1 cellular context compared by ENCODE assay signal in genomic region chr7:2230226-2230625, GRCh38.
TF ChIP-seq lines count a peak whose summit lies in the region.

No MANE protein-coding gene starts in this region.

TF ChIP-seq in WTC11, 78 proteins besides CTCF, POLR2A, EP300 and RAD21:
- TF ChIP-seq HMGA2 (CRISPR knock-in tag; IDR thresholded peaks at IDR 0.05) (no peak), SP1 (CRISPR knock-in tag; conservative IDR thresholded peaks at IDR 0.05) (no peak), ATF1 (CRISPR knock-in tag; IDR thresholded peaks at IDR 0.05) (no peak), FOXJ3 (CRISPR knock-in tag; IDR thresholded peaks at IDR 0.05; ENCODE audit: borderline replicate concordance) (no peak), MLX (CRISPR knock-in tag; IDR thresholded peaks at IDR 0.05) (no peak), ERG (CRISPR knock-in tag; IDR thresholded peaks at IDR 0.05) (no peak), E2F4 (CRISPR knock-in tag; IDR thresholded peaks at IDR 0.05; ENCODE audit: borderline replicate concordance, low read depth) (no peak)
- TF ChIP-seq, protein P1, sequence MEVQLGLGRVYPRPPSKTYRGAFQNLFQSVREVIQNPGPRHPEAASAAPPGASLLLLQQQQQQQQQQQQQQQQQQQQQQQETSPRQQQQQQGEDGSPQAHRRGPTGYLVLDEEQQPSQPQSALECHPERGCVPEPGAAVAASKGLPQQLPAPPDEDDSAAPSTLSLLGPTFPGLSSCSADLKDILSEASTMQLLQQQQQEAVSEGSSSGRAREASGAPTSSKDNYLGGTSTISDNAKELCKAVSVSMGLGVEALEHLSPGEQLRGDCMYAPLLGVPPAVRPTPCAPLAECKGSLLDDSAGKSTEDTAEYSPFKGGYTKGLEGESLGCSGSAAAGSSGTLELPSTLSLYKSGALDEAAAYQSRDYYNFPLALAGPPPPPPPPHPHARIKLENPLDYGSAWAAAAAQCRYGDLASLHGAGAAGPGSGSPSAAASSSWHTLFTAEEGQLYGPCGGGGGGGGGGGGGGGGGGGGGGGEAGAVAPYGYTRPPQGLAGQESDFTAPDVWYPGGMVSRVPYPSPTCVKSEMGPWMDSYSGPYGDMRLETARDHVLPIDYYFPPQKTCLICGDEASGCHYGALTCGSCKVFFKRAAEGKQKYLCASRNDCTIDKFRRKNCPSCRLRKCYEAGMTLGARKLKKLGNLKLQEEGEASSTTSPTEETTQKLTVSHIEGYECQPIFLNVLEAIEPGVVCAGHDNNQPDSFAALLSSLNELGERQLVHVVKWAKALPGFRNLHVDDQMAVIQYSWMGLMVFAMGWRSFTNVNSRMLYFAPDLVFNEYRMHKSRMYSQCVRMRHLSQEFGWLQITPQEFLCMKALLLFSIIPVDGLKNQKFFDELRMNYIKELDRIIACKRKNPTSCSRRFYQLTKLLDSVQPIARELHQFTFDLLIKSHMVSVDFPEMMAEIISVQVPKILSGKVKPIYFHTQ (CRISPR knock-in tag; IDR thresholded peaks at IDR 0.05) = no peak
